Comparison of ENCODE assay signal across 9 cellular contexts in genomic region chr5:130141689-130142320, GRCh38.
DNase-seq lines count a peak whose midpoint lies in the region; ATAC-seq and TF ChIP-seq lines count a peak whose summit lies in the region.
"Had no signal": no experiment of that assay in that cellular context is flagged by ENCODE, and none has a peak within 500 bp of the region (broad histone marks: within the 10 kb centered on the region; RNA-seq: fewer than 3 reads in every experiment).

No MANE protein-coding gene starts in this region.

- no peak overlapping the region for H3K9ac ChIP-seq in liver (ENCODE audit: low read depth in 1 of 2, low read length in 2 of 2)

- H3K4me1 ChIP-seq in liver (ENCODE audit: control insufficient read depth in 4 of 4, insufficient read depth in 4 of 4, low read length in 3 of 4), result no peaks in the 10 kb centered on the region

- H3K27ac ChIP-seq in liver (ENCODE audit: low read depth in 1 of 2, low read length in 2 of 2), result no peak overlapping the region
- H3K27ac ChIP-seq: neutrophil had no signal

- WGBS in liver, result 56% methylated on average over 2 of the region's 2 CpGs

- peak; percentile 59 for DNase-seq in EH (ENCODE audit: low read depth)
- DNase-seq in astrocyte of the hippocampus (ENCODE audit: low read depth, low spot score), result peak; percentile 65
- no peak for DNase-seq in cortex of kidney (lab: John Stamatoyannopoulos, UW)
- no peak for DNase-seq in NCI-H2081 treated with DMSO at 0.1 percent for 48 hours (lab: John Stamatoyannopoulos, UW)

- TF ChIP-seq RAD21 in liver (IDR thresholded peaks at IDR 0.05), result peak; percentile 73 to 79

- H3K27me3 ChIP-seq in liver (ENCODE audit: control insufficient read depth in 4 of 4, insufficient read depth in 4 of 4, low read length in 3 of 4), result no peaks in the 10 kb centered on the region
- H3K27me3 ChIP-seq: neutrophil had no signal

- no peak overlapping the region for H3K4me3 ChIP-seq in liver (ENCODE audit: low read depth in 1 of 3, low read length in 3 of 3)

- H3K9me3 ChIP-seq in liver (ENCODE audit: control insufficient read depth in 4 of 4, low read length in 3 of 4), result no peaks in the 10 kb centered on the region
- H3K9me3 ChIP-seq: neutrophil had no signal

- peak; percentile 43 for TF ChIP-seq CTCF in liver (IDR thresholded peaks at IDR 0.05; ENCODE audit: low read depth, low read length, missing input control)

- H3K36me3 ChIP-seq in liver (ENCODE audit: control insufficient read depth in 4 of 4, insufficient read depth in 3 of 4, low read depth in 1 of 4, low read length in 3 of 4), result no peaks in the 10 kb centered on the region
- H3K36me3 ChIP-seq: neutrophil had no signal

- ATAC-seq in GM19372 (IDR thresholded peaks at IDR 0.05; ENCODE audit: low read depth, unreplicated experiment), result peak; percentile 81
- peak; percentile 69 for ATAC-seq in HG03460 (IDR thresholded peaks at IDR 0.05; ENCODE audit: unreplicated experiment)
- no peak for ATAC-seq in activated CD4-positive, CD25-positive, alpha-beta regulatory T cell treated with anti-CD3 and anti-CD28 coated beads, Interleukin-2, amount 50 U/mL, for 24 hours

TF ChIP-seq in liver, 16 proteins besides CTCF, POLR2A, EP300 and RAD21:
- TF ChIP-seq REST (IDR thresholded peaks at IDR 0.05), result no peak
- no peak for TF ChIP-seq HNF4A (conservative IDR thresholded peaks at IDR 0.05)
- no peak for TF ChIP-seq JUND (IDR thresholded peaks at IDR 0.05)
- no peak for TF ChIP-seq GABPA (IDR thresholded peaks at IDR 0.05 in 1 of 2, conservative IDR thresholded peaks at IDR 0.05 in 1 of 2)
- TF ChIP-seq ZBTB33 (IDR thresholded peaks at IDR 0.05), result no peak
- no peak for TF ChIP-seq SP1 (IDR thresholded peaks at IDR 0.05)
- no peak for TF ChIP-seq ATF3 (IDR thresholded peaks at IDR 0.05)
- TF ChIP-seq FOXA1 (IDR thresholded peaks at IDR 0.05), result no peak
- no peak for TF ChIP-seq TAF1 (conservative IDR thresholded peaks at IDR 0.05)
- no peak for TF ChIP-seq NR2F2 (IDR thresholded peaks at IDR 0.05)
- no peak for TF ChIP-seq EGR1 (IDR thresholded peaks at IDR 0.05; ENCODE audit: low read depth in 2 of 2)
- TF ChIP-seq RXRA (IDR thresholded peaks at IDR 0.05), result no peak
- no peak for TF ChIP-seq MAX (IDR thresholded peaks at IDR 0.05)
- no peak for TF ChIP-seq HNF4G (IDR thresholded peaks at IDR 0.05)
- TF ChIP-seq FOXA2 (IDR thresholded peaks at IDR 0.05), result no peak
- TF ChIP-seq YY1 (IDR thresholded peaks at IDR 0.05), result no peak

Comparison
In these comparisons a context has a peak if more than half of its experiments do, and no peak if none do; other contexts are left out.
1. DNase-seq: peak in EH (single experiment) and astrocyte of the hippocampus (single experiment); none in cortex of kidney (single experiment) and NCI-H2081 treated with DMSO at 0.1 percent for 48 hours (single experiment).
2. ATAC-seq: peak in GM19372 (single experiment) and HG03460 (single experiment); none in activated CD4-positive, CD25-positive, alpha-beta regulatory T cell treated with anti-CD3 and anti-CD28 coated beads, Interleukin-2, amount 50 U/mL, for 24 hours (0 of 2).